Comparison of ENCODE assay signal across 19 cellular contexts in the genomic region with DNA sequence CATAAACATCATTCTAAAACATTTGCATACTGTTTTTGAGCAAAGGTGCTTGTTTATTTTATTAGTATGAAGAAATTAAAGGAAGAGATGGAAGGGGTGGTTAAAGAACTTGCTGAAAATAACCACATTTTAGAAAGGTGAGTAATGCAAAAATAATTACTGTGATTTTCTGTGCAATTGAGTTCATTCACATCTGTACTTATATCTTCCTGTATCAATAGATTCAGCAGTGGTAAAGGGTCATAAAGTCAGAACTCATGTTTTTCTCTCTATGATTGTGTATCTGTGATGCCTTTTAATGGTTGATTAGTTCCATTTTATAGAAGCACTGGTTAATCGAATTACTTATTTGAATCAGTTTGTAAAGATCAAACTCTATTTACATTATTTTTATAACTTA. TPM values are rescaled to one million over a fixed set of nuclear protein-coding genes. Genes with fewer than 3 reads are reported as not detected.
DNase-seq lines count a peak whose midpoint lies in the region; ATAC-seq lines count a peak whose summit lies in the region.
"Had no signal": no experiment of that assay in that cellular context is flagged by ENCODE, and none has a peak within 500 bp of the region (broad histone marks: within the 10 kb centered on the region; RNA-seq: fewer than 3 reads in every experiment).

No MANE protein-coding gene starts in this region.

- peaks cover 46% of the 10 kb centered on the region for H3K36me3 ChIP-seq in CD4-positive, CD25-positive, alpha-beta regulatory T cell (ENCODE audit: control insufficient read depth, insufficient read depth, low read length)

- H3K27ac ChIP-seq in CD4-positive, CD25-positive, alpha-beta regulatory T cell (ENCODE audit: insufficient read depth, low read length, poor library complexity, severe bottlenecking), result no peak overlapping the region
- H3K27ac ChIP-seq: GM23248 had no signal

- DNase-seq in activated CD4-positive, alpha-beta T cell treated with anti-CD3 and anti-CD28 coated beads for 36 hours, result no peak
- DNase-seq in activated CD4-positive, alpha-beta T cell treated with anti-CD3 and anti-CD28 coated beads for 48 hours, result no peak
- no peak for DNase-seq in activated T-cell treated with anti-CD3 and anti-CD28 coated beads, Interleukin-2, amount 50 U/mL, for 24 hours
- DNase-seq in activated T-cell treated with anti-CD3 and anti-CD28 coated beads, Interleukin-2, amount 50 U/mL, for 1 hour, result no peak
- no peak for DNase-seq in CD4-positive, CD25-positive, alpha-beta regulatory T cell
- DNase-seq in activated T-helper 2 cell treated with anti-CD3 and anti-CD28 coated beads, Interferon-gamma antibody, Interleukin-2, Interleukin-4, amounts not matched to agents 10 μg/mL and 5 μg/mL and 100 μg/mL, durations not matched to agents 14 hours and 24 hours and 36 hours (ENCODE audit: low spot score), result no peak
- no peak for DNase-seq in HK-2 (ENCODE audit: unreplicated experiment)
- DNase-seq in NCI-H2196 treated with DMSO at 0.1 percent for 48 hours (lab: John Stamatoyannopoulos, UW; ENCODE audit: unreplicated experiment), result no peak
- DNase-seq: 8988T; C1 segment of cervical spinal cord; CD8-positive, alpha-beta T cell; DMS 273 treated with DMSO at 0.1 percent for 48 hours; DMS79; EL; GDM1; GM23248; H9 had no signal

- H3K27ac Mint-ChIP-seq in activated CD4-positive, alpha-beta T cell treated with anti-CD3 and anti-CD28 coated beads for 36 hours, result peak overlapping the region; percentile 47
- H3K27ac Mint-ChIP-seq in activated T-cell treated with anti-CD3 and anti-CD28 coated beads, Interleukin-2, amount 50 U/mL, for 24 hours, result peak overlapping the region; percentile 81
- H3K27ac Mint-ChIP-seq in CD4-positive, CD25-positive, alpha-beta regulatory T cell, result peak overlapping the region in 2 of 3 donors; percentile 10 to 21
- peak overlapping the region; percentile 72 for H3K27ac Mint-ChIP-seq in activated T-helper 2 cell treated with anti-CD3 and anti-CD28 coated beads, Interferon-gamma antibody, Interleukin-2, Interleukin-4, amounts not matched to agents 10 μg/mL and 5 μg/mL and 100 μg/mL, durations not matched to agents 14 hours and 24 hours and 36 hours
- H3K27ac Mint-ChIP-seq: CD8-positive, alpha-beta T cell; H9 had no signal

- H3K4me3 ChIP-seq in CD4-positive, CD25-positive, alpha-beta regulatory T cell (ENCODE audit: low read depth, low read length), result no peak overlapping the region
- H3K4me3 ChIP-seq: GM12878, GM23248 had no signal

- H3K9me3 ChIP-seq in CD4-positive, CD25-positive, alpha-beta regulatory T cell (ENCODE audit: control insufficient read depth in 2 of 2, low read length in 2 of 2), result no peaks in the 10 kb centered on the region

- H3K36me3 Mint-ChIP-seq in activated CD4-positive, alpha-beta T cell treated with anti-CD3 and anti-CD28 coated beads for 36 hours (ENCODE audit: low read depth), result peaks cover 28% of the 10 kb centered on the region
- H3K36me3 Mint-ChIP-seq in activated T-cell treated with anti-CD3 and anti-CD28 coated beads, Interleukin-2, amount 50 U/mL, for 24 hours (ENCODE audit: low read depth), result peaks cover 88% of the 10 kb centered on the region
- peaks cover 32% of the 10 kb centered on the region for H3K36me3 Mint-ChIP-seq in CD4-positive, CD25-positive, alpha-beta regulatory T cell
- peaks cover 67% of the 10 kb centered on the region for H3K36me3 Mint-ChIP-seq in activated T-helper 2 cell treated with anti-CD3 and anti-CD28 coated beads, Interferon-gamma antibody, Interleukin-2, Interleukin-4, amounts not matched to agents 10 μg/mL and 5 μg/mL and 100 μg/mL, durations not matched to agents 14 hours and 24 hours and 36 hours (ENCODE audit: low read depth)

- ATAC-seq in activated CD4-positive, alpha-beta T cell treated with anti-CD3 and anti-CD28 coated beads for 36 hours, result no peak
- ATAC-seq in CD4-positive, CD25-positive, alpha-beta regulatory T cell (ENCODE audit: low read depth in 2 of 2), result no peak
- ATAC-seq: CD8-positive, alpha-beta T cell; GM12878; HCT116 had no signal

- CTCF ChIA-PET in activated CD4-positive, alpha-beta T cell treated with anti-CD3 and anti-CD28 coated beads for 36 hours (lab: Charles Lee), result interaction anchor here (0.7 kb wide), 1 partner anchor 202 kb away, joined by 3 read pairs; no protein-coding TSS in a partner anchor

- H3K4me3 Mint-ChIP-seq in activated CD4-positive, alpha-beta T cell treated with anti-CD3 and anti-CD28 coated beads for 36 hours, result no peak overlapping the region
- no peak overlapping the region for H3K4me3 Mint-ChIP-seq in activated T-cell treated with anti-CD3 and anti-CD28 coated beads, Interleukin-2, amount 50 U/mL, for 24 hours
- H3K4me3 Mint-ChIP-seq in CD4-positive, CD25-positive, alpha-beta regulatory T cell, result no peak overlapping the region
- H3K4me3 Mint-ChIP-seq in activated T-helper 2 cell treated with anti-CD3 and anti-CD28 coated beads, Interferon-gamma antibody, Interleukin-2, Interleukin-4, amounts not matched to agents 10 μg/mL and 5 μg/mL and 100 μg/mL, durations not matched to agents 14 hours and 24 hours and 36 hours (ENCODE audit: low read depth), result no peak overlapping the region
- H3K4me3 Mint-ChIP-seq: CD8-positive, alpha-beta T cell; H9 had no signal

- H3K4me1 Mint-ChIP-seq in activated CD4-positive, alpha-beta T cell treated with anti-CD3 and anti-CD28 coated beads for 36 hours, result peaks cover 17% of the 10 kb centered on the region
- peaks cover 19% of the 10 kb centered on the region for H3K4me1 Mint-ChIP-seq in activated T-cell treated with anti-CD3 and anti-CD28 coated beads, Interleukin-2, amount 50 U/mL, for 24 hours (ENCODE audit: low read depth)
- H3K4me1 Mint-ChIP-seq in CD4-positive, CD25-positive, alpha-beta regulatory T cell, result peaks cover 9 to 17% (median 11%) of the 10 kb centered on the region in 4 donors
- H3K4me1 Mint-ChIP-seq in activated T-helper 2 cell treated with anti-CD3 and anti-CD28 coated beads, Interferon-gamma antibody, Interleukin-2, Interleukin-4, amounts not matched to agents 10 μg/mL and 5 μg/mL and 100 μg/mL, durations not matched to agents 14 hours and 24 hours and 36 hours (ENCODE audit: low read depth), result peaks cover 18% of the 10 kb centered on the region
- H3K4me1 Mint-ChIP-seq: H9 had no signal

- POLR2A ChIA-PET in activated CD4-positive, alpha-beta T cell treated with anti-CD3 and anti-CD28 coated beads for 36 hours (lab: Charles Lee), result no interaction called here

- H3K27me3 Mint-ChIP-seq in activated CD4-positive, alpha-beta T cell treated with anti-CD3 and anti-CD28 coated beads for 36 hours, result no peaks in the 10 kb centered on the region
- H3K27me3 Mint-ChIP-seq in activated T-cell treated with anti-CD3 and anti-CD28 coated beads, Interleukin-2, amount 50 U/mL, for 24 hours, result no peaks in the 10 kb centered on the region
- H3K27me3 Mint-ChIP-seq in CD4-positive, CD25-positive, alpha-beta regulatory T cell, result no peaks in the 10 kb centered on the region
- no peaks in the 10 kb centered on the region for H3K27me3 Mint-ChIP-seq in activated T-helper 2 cell treated with anti-CD3 and anti-CD28 coated beads, Interferon-gamma antibody, Interleukin-2, Interleukin-4, amounts not matched to agents 10 μg/mL and 5 μg/mL and 100 μg/mL, durations not matched to agents 14 hours and 24 hours and 36 hours (ENCODE audit: low read depth)

- H3K9me3 Mint-ChIP-seq in activated CD4-positive, alpha-beta T cell treated with anti-CD3 and anti-CD28 coated beads for 36 hours (ENCODE audit: low read depth), result no peaks in the 10 kb centered on the region
- no peaks in the 10 kb centered on the region for H3K9me3 Mint-ChIP-seq in activated T-cell treated with anti-CD3 and anti-CD28 coated beads, Interleukin-2, amount 50 U/mL, for 24 hours
- no peaks in the 10 kb centered on the region for H3K9me3 Mint-ChIP-seq in CD4-positive, CD25-positive, alpha-beta regulatory T cell
- no peaks in the 10 kb centered on the region for H3K9me3 Mint-ChIP-seq in activated T-helper 2 cell treated with anti-CD3 and anti-CD28 coated beads, Interferon-gamma antibody, Interleukin-2, Interleukin-4, amounts not matched to agents 10 μg/mL and 5 μg/mL and 100 μg/mL, durations not matched to agents 14 hours and 24 hours and 36 hours
- H3K9me3 Mint-ChIP-seq: CD8-positive, alpha-beta T cell; H9 had no signal

- peaks cover 14% of the 10 kb centered on the region for H3K4me1 ChIP-seq in CD4-positive, CD25-positive, alpha-beta regulatory T cell (ENCODE audit: control insufficient read depth, insufficient read depth, low read length, poor library complexity, severe bottlenecking)

- no peaks in the 10 kb centered on the region for H3K27me3 ChIP-seq in CD4-positive, CD25-positive, alpha-beta regulatory T cell (ENCODE audit: control insufficient read depth, insufficient read depth, low read length)

- intact Hi-C loops in activated CD4-positive, alpha-beta T cell treated with anti-CD3 and anti-CD28 coated beads for 36 hours (cut with DNase I, micrococcal nuclease), result loop anchor here in 1 of 2 experiments (5.0 kb wide), 1 partner anchor 206 kb away; no protein-coding TSS in a partner anchor
- intact Hi-C loops in activated T-helper 2 cell treated with anti-CD3 and anti-CD28 coated beads, Interferon-gamma antibody, Interleukin-2, Interleukin-4, amounts not matched to agents 10 μg/mL and 5 μg/mL and 100 μg/mL, durations not matched to agents 14 hours and 24 hours and 36 hours (cut with micrococcal nuclease), result no loop called here

RNA-seq across cellular contexts. Expression of a gene that starts 46.0 kb away (rescaled TPM):
- 10 to 100 TPM; 14.0 to 15.4 TPM for total RNA-seq in activated CD4-positive, alpha-beta T cell treated with anti-CD3 and anti-CD28 coated beads for 36 hours
- 24.3 TPM for total RNA-seq in CD4-positive, CD25-positive, alpha-beta regulatory T cell
- polyA plus RNA-seq in CD4-positive, CD25-positive, alpha-beta regulatory T cell, result 10 to 100 TPM; 21.3 to 29.1 (median 22.8) TPM
- 34.1 and 35.3 TPM in 2 replicates for total RNA-seq in activated T-helper 2 cell treated with anti-CD3 and anti-CD28 coated beads, Interferon-gamma antibody, Interleukin-2, Interleukin-4, amounts not matched to agents 10 μg/mL and 5 μg/mL and 100 μg/mL, durations not matched to agents 14 hours and 24 hours and 36 hours

Comparison
In these comparisons a context has a peak if more than half of its experiments do, and no peak if none do; other contexts are left out.
1. H3K27ac Mint-ChIP-seq: peak in every context shown above with its lines; median percentile 81 in activated T-cell treated with anti-CD3 and anti-CD28 coated beads, Interleukin-2, amount 50 U/mL, for 24 hours; 72 in activated T-helper 2 cell treated with anti-CD3 and anti-CD28 coated beads, Interferon-gamma antibody, Interleukin-2, Interleukin-4, amounts not matched to agents 10 μg/mL and 5 μg/mL and 100 μg/mL, durations not matched to agents 14 hours and 24 hours and 36 hours; 47 in activated CD4-positive, alpha-beta T cell treated with anti-CD3 and anti-CD28 coated beads for 36 hours; 16 in CD4-positive, CD25-positive, alpha-beta regulatory T cell.